Comparison of ENCODE assay signal across 9 cellular contexts in genomic region chr5:76583163-76584047, GRCh38. TPM values are rescaled to one million over a fixed set of nuclear protein-coding genes. Genes with fewer than 3 reads are reported as not detected.
A peak's percentile ranks its signal among the peaks of the same experiment; 100 is the strongest.
DNase-seq lines count a peak whose midpoint lies in the region; FAIRE-seq and TF ChIP-seq lines count a peak whose summit lies in the region.
"Had no signal": no experiment of that assay in that cellular context is flagged by ENCODE, and none has a peak within 500 bp of the region (broad histone marks: within the 10 kb centered on the region; RNA-seq: fewer than 3 reads in every experiment).

No MANE protein-coding gene starts in this region.

- FAIRE-seq in GM18507 (lab: Jason Lieb, UNC): peak; percentile 47
- no peak for FAIRE-seq in urothelium cell line (lab: Jason Lieb, UNC)
- FAIRE-seq: HTR-8/SVneo had no signal

- H3K27ac ChIP-seq in VCaP: no peak overlapping the region
- H3K27ac ChIP-seq in uterus: no peak overlapping the region
- no peak overlapping the region for H3K27ac ChIP-seq in tibial artery

- TF ChIP-seq CTCF in VCaP (conservative IDR thresholded peaks at IDR 0.05) (peak; percentile 69), uterus (IDR thresholded peaks at IDR 0.05) (no peak), tibial artery (IDR thresholded peaks at IDR 0.05) (no peak)

- H3K4me3 ChIP-seq in uterus (no peak overlapping the region), tibial artery (no peak overlapping the region)

- peak; percentile 6 for DNase-seq in ACHN
- DNase-seq in GM18507 (ENCODE audit: extremely low spot score, insufficient read length, low read depth): no peak
- peak; percentile 45 for DNase-seq in iris pigment epithelial cell (ENCODE audit: low read depth)
- no peak for DNase-seq in urothelium cell line (ENCODE audit: low spot score)
- DNase-seq in uterus: no peak
- DNase-seq in iPS-NIHi11 (ENCODE audit: low spot score): no peak
- DNase-seq in tibial artery: no peak

- in situ Hi-C loops in ACHN (cut with HindIII; ENCODE audit: low pct_ligation_motif_present, low pct_unique_long_range_greater_than_20kb, low sequenced_read_pairs): no loop called here

- H3K36me3 ChIP-seq in uterus (no peaks in the 10 kb centered on the region), tibial artery (no peaks in the 10 kb centered on the region)

- H3K9me3 ChIP-seq in uterus: no peaks in the 10 kb centered on the region
- H3K9me3 ChIP-seq in tibial artery: no peaks in the 10 kb centered on the region

- no peaks in the 10 kb centered on the region for H3K27me3 ChIP-seq in uterus
- no peaks in the 10 kb centered on the region for H3K27me3 ChIP-seq in tibial artery

- no peak for TF ChIP-seq POLR2A in uterus (IDR thresholded peaks at IDR 0.05)

- no peaks in the 10 kb centered on the region for H3K4me1 ChIP-seq in uterus
- H3K4me1 ChIP-seq in tibial artery: no peaks in the 10 kb centered on the region

- intact Hi-C loops in uterus (cut with DNase I; ENCODE audit: low total_unique reads) (no loop called here), tibial artery (cut with DNase I; ENCODE audit: low total_unique reads) (no loop called here)

RNA-seq across cellular contexts. Expression of gene F2RL2, which starts 39.8 kb away (rescaled TPM):
- total RNA-seq in uterus: 1 to 10 TPM in 3 of 4 donors, under 1 TPM in 1; 0.26 to 1.5 (median 1.2) TPM

Comparison
In these comparisons a context has a peak if more than half of its experiments do, and no peak if none do; other contexts are left out.
1. DNase-seq: peak in ACHN (single experiment) and iris pigment epithelial cell (single experiment); none in GM18507 (single experiment), urothelium cell line (single experiment), uterus (0 of 2), iPS-NIHi11 (single experiment) and tibial artery (0 of 2).